Comparison of ENCODE assay signal across 22 cellular contexts in genomic region chr21:26776320-26777021, GRCh38.
DNase-seq lines count a peak whose midpoint lies in the region; ATAC-seq, FAIRE-seq and TF ChIP-seq lines count a peak whose summit lies in the region.
"Had no signal": no experiment of that assay in that cellular context is flagged by ENCODE, and none has a peak within 500 bp of the region (broad histone marks: within the 10 kb centered on the region; RNA-seq: fewer than 3 reads in every experiment).

No MANE protein-coding gene starts in this region.

- H3K4me3 ChIP-seq in ACC112 (ENCODE audit: low read depth, low read length) (peak overlapping the region; percentile 18; the same call in 1 of the 2 replicates), brain microvascular endothelial cell (ENCODE audit: low read depth, low read length) (no peak overlapping the region)
- H3K4me3 ChIP-seq: A549, tibial artery had no signal

- H3K27me3 ChIP-seq in ACC112 (ENCODE audit: insufficient read depth, low read length) (no peaks in the 10 kb centered on the region), brain microvascular endothelial cell (replicated peaks) (no peaks in the 10 kb centered on the region)
- H3K27me3 ChIP-seq: neutrophil, tibial artery had no signal

- H3K4me1 ChIP-seq in ACC112 (ENCODE audit: control insufficient read depth, insufficient read depth, low read length, unreplicated experiment): peaks cover 19% of the 10 kb centered on the region
- H3K4me1 ChIP-seq: A549 had no signal

- H2AFZ ChIP-seq in ACC112 (ENCODE audit: low read length, unreplicated experiment): peak overlapping the region; percentile 29

- peak overlapping the region; percentile 56 for H3K27ac ChIP-seq in ACC112 (ENCODE audit: low read depth, low read length)
- peak overlapping the region; percentile 46 for H3K27ac ChIP-seq in brain microvascular endothelial cell
- H3K27ac ChIP-seq: A549, neutrophil, tibial artery had no signal

- no peaks in the 10 kb centered on the region for H3K36me3 ChIP-seq in ACC112 (ENCODE audit: insufficient read depth, low read length)
- no peaks in the 10 kb centered on the region for H3K36me3 ChIP-seq in brain microvascular endothelial cell (replicated peaks)
- H3K36me3 ChIP-seq: neutrophil, tibial artery had no signal

- no peaks in the 10 kb centered on the region for H3K79me2 ChIP-seq in ACC112 (ENCODE audit: control insufficient read depth, insufficient read depth, low read length, unreplicated experiment)

- FAIRE-seq in HTR-8/SVneo (lab: Jason Lieb, UNC): no peak
- FAIRE-seq: A549, H54 had no signal

- no peak for TF ChIP-seq CTCF in brain microvascular endothelial cell (IDR thresholded peaks at IDR 0.05; ENCODE audit: low read depth, low read length, missing control alignments)

- ATAC-seq in HG02642 (IDR thresholded peaks at IDR 0.05; ENCODE audit: poor library complexity, unreplicated experiment): no peak
- ATAC-seq in GM21529 (IDR thresholded peaks at IDR 0.05; ENCODE audit: unreplicated experiment): no peak
- ATAC-seq: A549; activated CD4-positive, CD25-positive, alpha-beta regulatory T cell treated with anti-CD3 and anti-CD28 coated beads, Interleukin-2, amount 50 U/mL, for 24 hours; Right ventricle myocardium inferior; sciatic nerve; T-helper 17 cell had no signal

- in situ Hi-C loops in brain microvascular endothelial cell (cut with HindIII; ENCODE audit: low pct_ligation_motif_present, low sequenced_read_pairs): no loop called here

- DNase-seq in HTR-8/SVneo (ENCODE audit: insufficient read length, low spot score) (peak; percentile 6), brain microvascular endothelial cell (peak; percentile 72), iris pigment epithelial cell (ENCODE audit: low read depth) (peak; percentile 86), middle frontal gyrus (ENCODE audit: extremely low spot score, low spot score) (no peak), T1000 (lab: John Stamatoyannopoulos, UW) (no peak)
- DNase-seq: COR-L47; foreskin melanocyte; GDM1; mesendoderm; NCI-H1092 treated with DMSO at 0.1 percent for 48 hours; stimulated activated CD4-positive, alpha-beta T cell treated with anti-CD3 and anti-CD28 coated beads, Interleukin-4, amount 100 ng/mL, for 4 hours; T-helper 17 cell; tibial artery had no signal

Comparison
In these comparisons a context has a peak if more than half of its experiments do, and no peak if none do; other contexts are left out.
1. DNase-seq: peak in HTR-8/SVneo (single experiment), brain microvascular endothelial cell (single experiment) and iris pigment epithelial cell (single experiment); none in middle frontal gyrus (single experiment) and T1000 (single experiment).